In the genomic region with DNA sequence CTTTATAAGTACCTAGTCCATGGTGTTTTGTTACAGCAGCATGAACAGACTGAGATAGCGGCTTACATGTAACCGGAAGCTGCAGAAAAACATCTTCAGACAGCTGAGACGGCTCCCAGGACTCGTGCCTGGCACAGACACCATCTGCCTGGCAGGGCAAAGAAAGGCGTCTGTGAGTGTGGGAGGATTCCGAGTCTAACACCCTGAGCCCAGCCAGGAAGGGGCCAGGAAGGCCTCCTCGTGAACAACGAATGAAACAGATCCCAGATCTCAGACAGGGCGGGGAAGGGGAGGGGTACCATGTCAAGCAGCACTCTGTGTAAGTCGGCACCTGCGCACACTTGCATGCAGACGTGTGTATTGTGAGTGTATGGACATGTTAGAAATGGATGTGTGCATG, we compare ENCODE assay signal across 1 cellular context.
TF ChIP-seq lines count a peak whose summit lies in the region.

No MANE protein-coding gene starts in this region.

TF ChIP-seq in H1, 55 proteins besides CTCF, POLR2A, EP300 and RAD21:
- no peak for TF ChIP-seq CTBP2 (IDR thresholded peaks at IDR 0.05; ENCODE audit: borderline replicate concordance, insufficient read depth, insufficient read length, low read length)
- no peak for TF ChIP-seq ZNF274 (IDR thresholded peaks at IDR 0.05; ENCODE audit: borderline replicate concordance, extremely low read depth, low read length)
- TF ChIP-seq, protein P1, sequence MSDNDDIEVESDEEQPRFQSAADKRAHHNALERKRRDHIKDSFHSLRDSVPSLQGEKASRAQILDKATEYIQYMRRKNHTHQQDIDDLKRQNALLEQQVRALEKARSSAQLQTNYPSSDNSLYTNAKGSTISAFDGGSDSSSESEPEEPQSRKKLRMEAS (IDR thresholded peaks at IDR 0.05), result no peak
- no peak for TF ChIP-seq YY1 (IDR thresholded peaks at IDR 0.05; ENCODE audit: low read depth, low read length)
- no peak for TF ChIP-seq SRF (IDR thresholded peaks at IDR 0.05; ENCODE audit: low read depth, low read length)
- no peak for TF ChIP-seq EZH2 (IDR thresholded peaks at IDR 0.05; ENCODE audit: low read depth, low read length, severe bottlenecking)
- TF ChIP-seq SP1 (IDR thresholded peaks at IDR 0.05; ENCODE audit: low read depth, low read length), result no peak
- no peak for TF ChIP-seq CBX8 (IDR thresholded peaks at IDR 0.05; ENCODE audit: borderline replicate concordance, low read depth, low read length)
- TF ChIP-seq JUND (IDR thresholded peaks at IDR 0.05; ENCODE audit: low read length), result no peak
- no peak for TF ChIP-seq KDM4A (IDR thresholded peaks at IDR 0.05; ENCODE audit: low read depth, low read length, severe bottlenecking)
- no peak for TF ChIP-seq USF2 (IDR thresholded peaks at IDR 0.05; ENCODE audit: low read length)
- TF ChIP-seq NRF1 (IDR thresholded peaks at IDR 0.05; ENCODE audit: low read depth, low read length), result no peak
- TF ChIP-seq BCL11A (IDR thresholded peaks at IDR 0.05; ENCODE audit: low read depth in 2 of 2, low read length in 2 of 2), result no peak
- TF ChIP-seq SIX5 (IDR thresholded peaks at IDR 0.05; ENCODE audit: low read depth, low read length), result no peak
- TF ChIP-seq NANOG (IDR thresholded peaks at IDR 0.05; ENCODE audit: insufficient read depth, low read depth, low read length, poor library complexity, severe bottlenecking), result no peak
- TF ChIP-seq RFX5 (IDR thresholded peaks at IDR 0.05; ENCODE audit: borderline replicate concordance, low read depth, low read length), result no peak
- TF ChIP-seq TAF7 (optimal IDR thresholded peaks at IDR 0.05; ENCODE audit: borderline replicate concordance, low read depth, low read length), result no peak
- no peak for TF ChIP-seq SP4 (IDR thresholded peaks at IDR 0.05; ENCODE audit: low read length)
- no peak for TF ChIP-seq KDM1A (IDR thresholded peaks at IDR 0.05; ENCODE audit: borderline replicate concordance, low read length)
TF ChIP-seq in H1: peak in this region for 0.
